33 cellular contexts compared by ENCODE assay signal in the genomic region with DNA sequence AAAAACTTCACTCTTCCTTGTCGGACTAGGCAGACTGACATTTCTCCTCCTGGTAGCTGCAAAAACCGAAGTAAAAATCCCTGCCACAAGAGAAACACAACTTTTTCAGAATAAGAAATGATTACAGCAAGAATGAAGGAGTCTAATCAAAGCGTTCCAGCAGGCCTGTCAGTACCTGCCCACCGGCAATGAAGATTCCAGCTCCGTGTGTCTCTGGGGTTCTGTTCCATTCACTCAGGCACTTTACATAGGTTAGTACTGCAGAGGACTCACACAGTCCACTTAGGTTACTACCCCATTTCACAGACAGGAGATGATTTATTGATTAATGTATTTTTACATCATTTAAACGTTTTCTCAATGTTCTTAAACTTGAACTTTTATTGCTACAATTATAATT.
"Had no signal": no experiment of that assay in that cellular context is flagged by ENCODE, and none has a peak within 500 bp of the region (broad histone marks: within the 10 kb centered on the region; RNA-seq: fewer than 3 reads in every experiment).

No MANE protein-coding gene starts in this region.

- H3K27ac ChIP-seq: adrenal gland, body of pancreas, cardiac muscle cell, colonic mucosa, esophagus muscularis mucosa, gastroesophageal sphincter, heart right ventricle had no signal

- H3K36me3 ChIP-seq: adrenal gland, cardiac muscle cell, colonic mucosa, esophagus muscularis mucosa, gastroesophageal sphincter, heart right ventricle had no signal

- H3K9me3 ChIP-seq: adrenal gland, body of pancreas, colonic mucosa, esophagus muscularis mucosa, gastroesophageal sphincter, heart right ventricle had no signal

- H3K4me1 ChIP-seq: body of pancreas, colonic mucosa had no signal

- H3K4me3 ChIP-seq: adrenal gland, body of pancreas, cardiac muscle cell, colonic mucosa, esophagus muscularis mucosa, gastroesophageal sphincter, heart right ventricle had no signal

- ATAC-seq: activated CD4-positive, alpha-beta T cell treated with anti-CD3 and anti-CD28 coated beads for 36 hours; activated CD8-positive, alpha-beta memory T cell treated with anti-CD3 and anti-CD28 coated beads, Interleukin-2, amount 10 ng/mL, durations not matched to agents 7 days and 5 days; activated CD8-positive, alpha-beta T cell treated with anti-CD3 and anti-CD28 coated beads, Interleukin-2, amount 10 ng/mL, durations not matched to agents 7 days and 5 days; activated naive CD8-positive, alpha-beta T cell treated with anti-CD3 and anti-CD28 coated beads, Interleukin-2, amount 50 U/mL, for 24 hours; body of pancreas; gastroesophageal sphincter; heart right ventricle; T-helper 17 cell had no signal

- FAIRE-seq: endometrium, endothelial cell of umbilical vein had no signal

- H3K27me3 ChIP-seq: adrenal gland, body of pancreas, cardiac muscle cell, colonic mucosa, esophagus muscularis mucosa, gastroesophageal sphincter, heart right ventricle had no signal

- DNase-seq: activated CD4-positive, alpha-beta memory T cell treated with anti-CD3 and anti-CD28 coated beads for 36 hours; activated CD4-positive, alpha-beta T cell treated with anti-CD3 and anti-CD28 coated beads for 36 hours; activated CD4-positive, alpha-beta T cell treated with anti-CD3 and anti-CD28 coated beads, Interleukin-2, amount 10 ng/mL, durations not matched to agents 24 days and 14 days; activated CD4-positive, CD25-positive, alpha-beta regulatory T cell; activated CD4-positive, CD25-positive, alpha-beta regulatory T cell treated with anti-CD3 and anti-CD28 coated beads, Interleukin-2, amount 50 U/mL, for 72 hours; activated CD8-positive, alpha-beta memory T cell treated with anti-CD3 and anti-CD28 coated beads, Interleukin-2, amount 10 ng/mL, durations not matched to agents 7 days and 5 days; activated CD8-positive, alpha-beta memory T cell treated with anti-CD3 and anti-CD28 coated beads, Interleukin-2, amount 50 U/mL, for 4 hours; activated CD8-positive, alpha-beta T cell treated with anti-CD3 and anti-CD28 coated beads, Interleukin-2, amount 10 ng/mL, durations not matched to agents 7 days and 5 days; activated effector memory CD4-positive, alpha-beta T cell treated with anti-CD3 and anti-CD28 coated beads, Interleukin-2, amount 50 U/mL, for 16 hours; activated naive CD4-positive, alpha-beta T cell treated with anti-CD3 and anti-CD28 coated beads for 36 hours; activated naive CD8-positive, alpha-beta T cell treated with anti-CD3 and anti-CD28 coated beads for 36 hours; activated naive CD8-positive, alpha-beta T cell treated with anti-CD3 and anti-CD28 coated beads, Interleukin-2, amount 50 U/mL, for 24 hours; activated T-cell treated with anti-CD3 and anti-CD28 coated beads, Interleukin-2, amount 50 U/mL, for 1 hour; activated T-cell treated with anti-CD3 and anti-CD28 coated beads, Interleukin-2, amount 50 U/mL, for 48 hours; adrenal gland; amygdala; aorta; body of pancreas; central memory CD4-positive, alpha-beta T cell; cerebellar nuclear complex; colonic mucosa; effector CD8-positive, alpha-beta T cell; erythroblast; foreskin melanocyte; heart right ventricle; T-helper 1 cell; T-helper 17 cell; T1000 had no signal
